In genomic region chr5:170629566-170630175, GRCh38 we compare ENCODE assay signal across 25 cellular contexts.
DNase-seq lines count a peak whose midpoint lies in the region; ATAC-seq and TF ChIP-seq lines count a peak whose summit lies in the region.
"Had no signal": no experiment of that assay in that cellular context is flagged by ENCODE, and none has a peak within 500 bp of the region (broad histone marks: within the 10 kb centered on the region; RNA-seq: fewer than 3 reads in every experiment).

No MANE protein-coding gene starts in this region.

- H2BK15ac ChIP-seq in mesenchymal stem cell (ENCODE audit: low read depth, poor library complexity, severe bottlenecking), result no peak overlapping the region

- no peak for TF ChIP-seq EP300 in sigmoid colon (IDR thresholded peaks at IDR 0.05)

- H3K23ac ChIP-seq in mesenchymal stem cell (ENCODE audit: low read length in 2 of 2), result no peak overlapping the region

- H3K27ac ChIP-seq in sigmoid colon (no peak overlapping the region), mesenchymal stem cell (ENCODE audit: low read length, poor library complexity, severe bottlenecking) (no peak overlapping the region)
- H3K27ac ChIP-seq in naive thymus-derived CD4-positive, alpha-beta T cell (ENCODE audit: low read depth, low read length), result no peak overlapping the region
- H3K27ac ChIP-seq: A549; BLaER1 treated with 17β-estradiol and CSF1 and Interleukin-3, amounts not matched to agents 10 nM and 100 nM had no signal

- H3K9me3 ChIP-seq in sigmoid colon (no peaks in the 10 kb centered on the region), mesenchymal stem cell (ENCODE audit: control insufficient read depth, low read length) (no peaks in the 10 kb centered on the region)
- H3K9me3 ChIP-seq in naive thymus-derived CD4-positive, alpha-beta T cell (ENCODE audit: control insufficient read depth in 2 of 3, low read length in 3 of 3), result no peaks in the 10 kb centered on the region
- H3K9me3 ChIP-seq: A549; BE2C; BLaER1 treated with 17β-estradiol and CSF1 and Interleukin-3, amounts not matched to agents 10 nM and 100 nM; HAP-1 had no signal

- H3K4me3 ChIP-seq in sigmoid colon (no peak overlapping the region), mesenchymal stem cell (ENCODE audit: insufficient read depth in 1 of 2, low read depth in 1 of 2, low read length in 2 of 2) (no peak overlapping the region)
- no peak overlapping the region for H3K4me3 ChIP-seq in naive thymus-derived CD4-positive, alpha-beta T cell (ENCODE audit: low read length)
- H3K4me3 ChIP-seq: A549; BLaER1 treated with 17β-estradiol and CSF1 and Interleukin-3, amounts not matched to agents 10 nM and 100 nM; GM12878; HAP-1 had no signal

- no peak overlapping the region for H3K14ac ChIP-seq in mesenchymal stem cell (ENCODE audit: low read length in 2 of 2)

- CTCF ChIA-PET in naive thymus-derived CD4-positive, alpha-beta T cell (lab: Charles Lee), result no interaction called here

- H3K9ac ChIP-seq in mesenchymal stem cell (ENCODE audit: low read length), result no peak overlapping the region
- H3K9ac ChIP-seq: BLaER1 treated with 17β-estradiol and CSF1 and Interleukin-3, amounts not matched to agents 10 nM and 100 nM had no signal

- no peak overlapping the region for H2AFZ ChIP-seq in mesenchymal stem cell (ENCODE audit: low read depth, low read length)

- no peak overlapping the region for H3K18ac ChIP-seq in mesenchymal stem cell (ENCODE audit: low read depth in 1 of 2, low read length in 2 of 2)

- intact Hi-C loops in cardiac septum (cut with DNase I), result loop anchor here (2.0 to 10.0 kb wide), 3 partner anchors 193 to 405 kb away; no protein-coding TSS in a partner anchor
- intact Hi-C loops in Right ventricle myocardium inferior (cut with DNase I), result loop anchor here (5.0 to 10.0 kb wide), 2 partner anchors 355 to 402 kb away; no protein-coding TSS in a partner anchor
- intact Hi-C loops in sigmoid colon (cut with DNase I), result loop anchor here (5.0 kb wide), 3 partner anchors 362 to 527 kb away; no protein-coding TSS in a partner anchor
- intact Hi-C loops in naive thymus-derived CD4-positive, alpha-beta T cell (cut with micrococcal nuclease), result loop anchor here in 1 of 2 donors (10.0 kb wide), 1 partner anchor 295 kb away; no protein-coding TSS in a partner anchor

- POLR2A ChIA-PET in naive thymus-derived CD4-positive, alpha-beta T cell (lab: Charles Lee), result no interaction called here

- no peaks in the 10 kb centered on the region for H3K36me3 Mint-ChIP-seq in chondrocyte (ENCODE audit: low read depth)
- no peaks in the 10 kb centered on the region for H3K36me3 Mint-ChIP-seq in naive thymus-derived CD4-positive, alpha-beta T cell
- H3K36me3 Mint-ChIP-seq: CD14-positive monocyte; CD8-positive, alpha-beta memory T cell had no signal

- no peak overlapping the region for H4K91ac ChIP-seq in mesenchymal stem cell (ENCODE audit: low read length)

- no peaks in the 10 kb centered on the region for H3K36me3 ChIP-seq in sigmoid colon
- no peaks in the 10 kb centered on the region for H3K36me3 ChIP-seq in naive thymus-derived CD4-positive, alpha-beta T cell (ENCODE audit: control insufficient read depth in 2 of 3, insufficient read depth in 3 of 3, low read length in 3 of 3)
- peaks cover 0 to 34% of the 10 kb centered on the region in 2 experiments for H3K36me3 ChIP-seq in mesenchymal stem cell (ENCODE audit: control insufficient read depth in 1 of 2, insufficient read depth in 2 of 2, low read depth in 1 of 2, low read length in 2 of 2)
- H3K36me3 ChIP-seq: BE2C; BLaER1 treated with 17β-estradiol and CSF1 and Interleukin-3, amounts not matched to agents 10 nM and 100 nM; HAP-1 had no signal

- no peak overlapping the region for H3K4me2 ChIP-seq in mesenchymal stem cell (ENCODE audit: low read length, poor library complexity, severe bottlenecking)
- H3K4me2 ChIP-seq: A549 had no signal

- H2AK5ac ChIP-seq in mesenchymal stem cell (ENCODE audit: low read length, severe bottlenecking), result no peak overlapping the region

- no peak for TF ChIP-seq POLR2A in sigmoid colon (IDR thresholded peaks at IDR 0.05)

- no peak overlapping the region for H2BK5ac ChIP-seq in mesenchymal stem cell (ENCODE audit: low read depth, low read length, poor library complexity, severe bottlenecking)

- no peaks in the 10 kb centered on the region for H3K9me3 Mint-ChIP-seq in chondrocyte (ENCODE audit: low read depth)
- H3K9me3 Mint-ChIP-seq in naive thymus-derived CD4-positive, alpha-beta T cell, result no peaks in the 10 kb centered on the region
- H3K9me3 Mint-ChIP-seq: CD14-positive monocyte; CD4-positive, alpha-beta T cell; HFFc6 had no signal

- peaks cover 41% of the 10 kb centered on the region for H3K4me1 Mint-ChIP-seq in chondrocyte (ENCODE audit: low read depth)
- H3K4me1 Mint-ChIP-seq in naive thymus-derived CD4-positive, alpha-beta T cell, result peaks cover 8 to 26% (median 19%) of the 10 kb centered on the region in 7 donors

- H3K4me1 ChIP-seq in sigmoid colon (peaks cover 0 to 38% (median 36%) of the 10 kb centered on the region in 4 donors), mesenchymal stem cell (ENCODE audit: control insufficient read depth, insufficient read depth, low read depth, low read length) (peaks cover 21% of the 10 kb centered on the region)
- H3K4me1 ChIP-seq in naive thymus-derived CD4-positive, alpha-beta T cell (ENCODE audit: control insufficient read depth in 2 of 2, insufficient read depth in 2 of 2, low read length in 2 of 2), result peaks cover 0 to 10% of the 10 kb centered on the region in 2 donors
- H3K4me1 ChIP-seq: BE2C had no signal

- DNase-seq in cardiac septum (ENCODE audit: low spot score), result peak; percentile 47
- no peak for DNase-seq in Right ventricle myocardium inferior (ENCODE audit: missing footprints)
- peak; percentile 64 for DNase-seq in chondrocyte (ENCODE audit: low spot score)
- DNase-seq in mesenteric fat pad (ENCODE audit: low spot score), result peak; percentile 79
- peak; percentile 52 for DNase-seq in sigmoid colon
- DNase-seq in naive thymus-derived CD4-positive, alpha-beta T cell, result no peak
- DNase-seq in mesenchymal stem cell, result no peak
- DNase-seq: 8988T; ACHN; AML-193; BE2C; CD4-positive, alpha-beta T cell; CD8-positive, alpha-beta memory T cell; DMS 273 treated with DMSO at 0.1 percent for 48 hours; DMS79; EL; GDM1; GOT3; HFFc6 had no signal

- H3K27me3 Mint-ChIP-seq in chondrocyte (ENCODE audit: low read depth), result no peaks in the 10 kb centered on the region
- H3K27me3 Mint-ChIP-seq in naive thymus-derived CD4-positive, alpha-beta T cell, result peaks cover 0 to 12% (median 0%) of the 10 kb centered on the region in 5 donors
- H3K27me3 Mint-ChIP-seq: CD4-positive, alpha-beta T cell had no signal

- peaks cover 6% of the 10 kb centered on the region for H3K79me1 ChIP-seq in mesenchymal stem cell (replicated peaks; ENCODE audit: low read length, poor library complexity, severe bottlenecking)

- no peak overlapping the region for H2BK12ac ChIP-seq in mesenchymal stem cell (ENCODE audit: low read length in 2 of 2)

- H4K8ac ChIP-seq in mesenchymal stem cell (ENCODE audit: low read length), result no peak overlapping the region

- TF ChIP-seq CTCF in chondrocyte (IDR thresholded peaks at IDR 0.05) (no peak), sigmoid colon (IDR thresholded peaks at IDR 0.05) (no peak)

- H3K27me3 ChIP-seq in sigmoid colon (no peaks in the 10 kb centered on the region), mesenchymal stem cell (ENCODE audit: control insufficient read depth in 1 of 2, insufficient read depth in 1 of 2, low read length in 2 of 2) (peaks cover 0 to 59% of the 10 kb centered on the region in 2 experiments)
- no peaks in the 10 kb centered on the region for H3K27me3 ChIP-seq in naive thymus-derived CD4-positive, alpha-beta T cell (ENCODE audit: control insufficient read depth in 2 of 2, insufficient read depth in 2 of 2, low read length in 2 of 2)
- H3K27me3 ChIP-seq: BLaER1 treated with 17β-estradiol and CSF1 and Interleukin-3, amounts not matched to agents 10 nM and 100 nM had no signal

- H2BK120ac ChIP-seq in mesenchymal stem cell (ENCODE audit: low read depth, low read length), result no peak overlapping the region

- no peak overlapping the region for H3K4ac ChIP-seq in mesenchymal stem cell (ENCODE audit: low read depth in 1 of 2, low read length in 2 of 2)

- 68 to 87% methylated on average over 7 of the region's 7 CpGs for WGBS in sigmoid colon, 2 donors
- WGBS in mesenchymal stem cell, result 94% methylated on average over 6 of the region's 7 CpGs

- H3K27ac Mint-ChIP-seq in chondrocyte (ENCODE audit: unreplicated experiment), result no peak overlapping the region
- peak overlapping the region in 2 of 9 donors; percentile 6 to 15 for H3K27ac Mint-ChIP-seq in naive thymus-derived CD4-positive, alpha-beta T cell
- H3K27ac Mint-ChIP-seq: CD4-positive, alpha-beta T cell; CD8-positive, alpha-beta memory T cell; HFFc6 had no signal

- ATAC-seq in Right ventricle myocardium inferior (no peak), GM21786 (IDR thresholded peaks at IDR 0.05; ENCODE audit: unreplicated experiment) (no peak)
- no peak for ATAC-seq in naive thymus-derived CD4-positive, alpha-beta T cell
- ATAC-seq: A549, GM12878 had no signal

- H3K4me3 Mint-ChIP-seq in chondrocyte (ENCODE audit: unreplicated experiment), result no peak overlapping the region
- H3K4me3 Mint-ChIP-seq in naive thymus-derived CD4-positive, alpha-beta T cell, result no peak overlapping the region
- H3K4me3 Mint-ChIP-seq: CD14-positive monocyte; CD4-positive, alpha-beta T cell; CD8-positive, alpha-beta memory T cell; HFFc6 had no signal

Comparison
In these comparisons a context has a peak if more than half of its experiments do, and no peak if none do; other contexts are left out.
1. DNase-seq: peak in cardiac septum (single experiment), chondrocyte (single experiment), mesenteric fat pad (single experiment) and sigmoid colon (single experiment); none in Right ventricle myocardium inferior (single experiment), naive thymus-derived CD4-positive, alpha-beta T cell (0 of 9) and mesenchymal stem cell (single experiment).